Comparison of ENCODE assay signal across 10 cellular contexts in the genomic region with DNA sequence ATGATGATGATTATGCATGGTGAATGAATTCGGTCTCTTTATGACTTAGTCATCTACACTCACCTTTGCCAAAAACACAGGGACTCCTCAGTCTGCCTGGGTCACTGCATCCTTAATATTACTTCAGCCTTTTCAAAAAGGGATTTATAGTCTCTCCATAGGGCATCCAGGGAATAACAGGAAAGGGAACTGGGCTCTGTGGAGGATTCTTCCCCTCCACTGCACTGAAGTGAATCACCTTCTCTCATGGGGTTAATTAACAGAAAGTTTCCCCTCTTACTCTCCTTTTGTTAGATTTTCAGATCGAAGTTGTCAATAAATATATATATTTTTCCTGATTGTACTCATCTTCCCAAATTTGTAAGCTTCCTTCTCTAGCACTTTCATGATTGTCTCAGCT. TPM values are rescaled to one million over a fixed set of nuclear protein-coding genes. Genes with fewer than 3 reads are reported as not detected.
"Had no signal": no experiment of that assay in that cellular context is flagged by ENCODE, and none has a peak within 500 bp of the region (broad histone marks: within the 10 kb centered on the region; RNA-seq: fewer than 3 reads in every experiment).

A gene with protein sequence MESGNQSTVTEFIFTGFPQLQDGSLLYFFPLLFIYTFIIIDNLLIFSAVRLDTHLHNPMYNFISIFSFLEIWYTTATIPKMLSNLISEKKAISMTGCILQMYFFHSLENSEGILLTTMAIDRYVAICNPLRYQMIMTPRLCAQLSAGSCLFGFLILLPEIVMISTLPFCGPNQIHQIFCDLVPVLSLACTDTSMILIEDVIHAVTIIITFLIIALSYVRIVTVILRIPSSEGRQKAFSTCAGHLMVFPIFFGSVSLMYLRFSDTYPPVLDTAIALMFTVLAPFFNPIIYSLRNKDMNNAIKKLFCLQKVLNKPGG (minus strand): TSS at position 101 of the 400 bp plus-strand sequence. CDS start 2,605 bp downstream, outside the sequence.

- H3K27ac ChIP-seq: HL-60, KMS-11 had no signal

- FAIRE-seq: HepG2, HTR-8/SVneo had no signal

- DNase-seq: IMR-90, KBM-7, KG1 had no signal

- ATAC-seq: HepG2 had no signal

- H3K9ac ChIP-seq: KMS-11 had no signal

- H3K4me2 ChIP-seq: KMS-11 had no signal

RNA-seq across cellular contexts. Expression of the gene that starts here (rescaled TPM):
- total RNA-seq: HepG2, HT-29, HT1080, IMR-90 had no signal
- polyA plus RNA-seq: HepG2, IgD-negative memory B cell, IMR-90 had no signal
